Comparison of ENCODE assay signal across 7 cellular contexts in the genomic region with DNA sequence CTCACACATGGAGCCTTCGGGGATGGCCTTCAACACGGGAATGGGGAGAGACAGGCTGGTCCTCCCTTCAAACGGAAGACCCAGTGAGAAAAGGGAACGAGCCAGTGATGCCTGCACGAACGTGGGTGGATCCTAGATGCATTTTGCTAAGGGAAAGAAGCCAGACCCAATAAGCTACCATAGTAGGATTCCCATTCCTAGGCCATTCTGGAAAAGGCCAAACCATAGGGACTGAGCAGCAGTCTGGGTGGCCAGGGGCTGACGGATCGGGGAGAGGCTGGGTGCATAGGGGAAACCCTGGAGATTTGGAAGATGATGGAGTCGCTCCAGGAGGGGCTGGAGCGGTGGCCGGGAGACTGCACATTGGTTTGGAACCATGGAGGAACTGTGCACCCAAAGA. TPM values are rescaled to one million over a fixed set of nuclear protein-coding genes. Genes with fewer than 3 reads are reported as not detected.
A peak's percentile ranks its signal among the peaks of the same experiment; 100 is the strongest.
DNase-seq lines count a peak whose midpoint lies in the region; TF ChIP-seq lines count a peak whose summit lies in the region.
"Not testable (repeated sequence)": the region's sequence is repeated elsewhere in the genome, so short reads cannot be mapped to it uniquely, and the experiment has no call there.
"Had no signal": no experiment of that assay in that cellular context is flagged by ENCODE, and none has a peak within 500 bp of the region (broad histone marks: within the 10 kb centered on the region; RNA-seq: fewer than 3 reads in every experiment).

No MANE protein-coding gene starts in this region.

- H3K9me3 Mint-ChIP-seq in HFFc6, neural progenitor cell: not testable (repeated sequence)

- not testable (repeated sequence) for H3K27ac Mint-ChIP-seq in HFFc6
- H3K27ac Mint-ChIP-seq in neural progenitor cell: peak overlapping the region; percentile 53

- not testable (repeated sequence) for H3K36me3 ChIP-seq in neural progenitor cell

- H3K27ac ChIP-seq in angular gyrus (ENCODE audit: low read depth, low read length): peak overlapping the region; percentile 14
- H3K27ac ChIP-seq in coronary artery, neural progenitor cell: not testable (repeated sequence)

- not testable (repeated sequence) for H3K36me3 Mint-ChIP-seq in HFFc6 (ENCODE audit: low read depth); neural progenitor cell

- H2AFZ ChIP-seq in neural progenitor cell (replicated peaks): not testable (repeated sequence)

- not testable (repeated sequence) for H3K4me3 ChIP-seq in coronary artery, neural progenitor cell

- H3K9ac ChIP-seq in neural progenitor cell: not testable (repeated sequence)

- intact Hi-C loops in posterior vena cava (cut with DNase I): not testable (repeated sequence)

- H3K4me2 ChIP-seq in neural progenitor cell: not testable (repeated sequence)

- H3K9me3 ChIP-seq in neural progenitor cell (ENCODE audit: low read depth): not testable (repeated sequence)

- H3K27me3 ChIP-seq in neural progenitor cell: not testable (repeated sequence)

- H3K4me1 ChIP-seq in neural progenitor cell: not testable (repeated sequence)

- H3K27me3 Mint-ChIP-seq in HFFc6 (ENCODE audit: insufficient read depth): peaks cover 26% of the 10 kb centered on the region
- not testable (repeated sequence) for H3K27me3 Mint-ChIP-seq in neural progenitor cell (ENCODE audit: insufficient read depth, low read depth)

- H4K20me1 ChIP-seq in neural progenitor cell (ENCODE audit: low read depth): not testable (repeated sequence)

- H3K79me2 ChIP-seq in neural progenitor cell (ENCODE audit: low read depth): not testable (repeated sequence)

- H3F3A ChIP-seq in neural progenitor cell (ENCODE audit: low read depth): not testable (repeated sequence)

- peak overlapping the region; percentile 29; the same call in 1 of the 2 replicates for H3K4me3 Mint-ChIP-seq in HFFc6
- H3K4me3 Mint-ChIP-seq in neural progenitor cell: not testable (repeated sequence)

- TF ChIP-seq CTCF in HFFc6 (IDR thresholded peaks at IDR 0.05); coronary artery (IDR thresholded peaks at IDR 0.05); neural progenitor cell (IDR thresholded peaks at IDR 0.05): not testable (repeated sequence)

- H3K4me1 Mint-ChIP-seq in HFFc6 (ENCODE audit: low read depth): peaks cover 13% of the 10 kb centered on the region
- H3K4me1 Mint-ChIP-seq in neural progenitor cell: not testable (repeated sequence)

- DNase-seq in HFFc6; neural progenitor cell (ENCODE audit: low spot score): not testable (repeated sequence)
- DNase-seq in coronary artery (ENCODE audit: low spot score) (peak; percentile 21), islet precursor cell (peak; percentile 33), posterior vena cava (ENCODE audit: low spot score) (peak; percentile 36)

RNA-seq across cellular contexts. Expression of a gene that starts 18.7 kb away (rescaled TPM):
- total RNA-seq in HFFc6 (2021; fragmentation: NEBNext Ultra II Directional; extraction: Animal tissue kit (Norgen Biotek cat#: 25700)): under 1 TPM; 0.05 to 0.19 (median 0.10) TPM
- total RNA-seq in neural progenitor cell (ENCODE audit: low replicate concordance) (0.09 and 0.17 TPM in 2 replicates), posterior vena cava (under 1 TPM in 1 of 2 donors, not detected in 1; 0.19 TPM)
- total RNA-seq: CD4-positive, CD25-positive, alpha-beta regulatory T cell had no signal

RNA-seq across cellular contexts. Expression of a gene that starts 22.9 kb away (rescaled TPM):
- 1 to 10 TPM; 3.5 to 4.9 (median 3.8) TPM for total RNA-seq in HFFc6 (2021; fragmentation: NEBNext Ultra II Directional; extraction: Animal tissue kit (Norgen Biotek cat#: 25700))
- total RNA-seq in neural progenitor cell (ENCODE audit: low replicate concordance) (25.5 and 29.4 TPM in 2 replicates), posterior vena cava (1 to 10 TPM; 3.7 to 6.3 TPM)

RNA-seq across cellular contexts. Expression of a gene that starts 56.3 kb away (rescaled TPM):
- total RNA-seq in HFFc6 (2021; fragmentation: NEBNext Ultra II Directional; extraction: Animal tissue kit (Norgen Biotek cat#: 25700)): under 1 TPM in 5 of 6 experiments, not detected in 1; 0.09 to 0.19 (median 0.13) TPM
- total RNA-seq in neural progenitor cell (ENCODE audit: low replicate concordance) (0.19 and 0.34 TPM in 2 replicates), posterior vena cava (1 to 10 TPM; 4.1 to 4.6 TPM)

RNA-seq across cellular contexts. Expression of a gene that starts 57.1 kb away (rescaled TPM):
- total RNA-seq in HFFc6 (2021; fragmentation: NEBNext Ultra II Directional; extraction: Animal tissue kit (Norgen Biotek cat#: 25700)): 1 to 10 TPM; 3.3 to 5.1 (median 4.6) TPM
- 19.5 and 25.3 TPM in 2 replicates for total RNA-seq in neural progenitor cell (ENCODE audit: low replicate concordance)
- total RNA-seq in posterior vena cava: 1 to 10 TPM; 5.7 to 6.8 TPM
